ENCODE assay signal across 8 cellular contexts in the genomic region with DNA sequence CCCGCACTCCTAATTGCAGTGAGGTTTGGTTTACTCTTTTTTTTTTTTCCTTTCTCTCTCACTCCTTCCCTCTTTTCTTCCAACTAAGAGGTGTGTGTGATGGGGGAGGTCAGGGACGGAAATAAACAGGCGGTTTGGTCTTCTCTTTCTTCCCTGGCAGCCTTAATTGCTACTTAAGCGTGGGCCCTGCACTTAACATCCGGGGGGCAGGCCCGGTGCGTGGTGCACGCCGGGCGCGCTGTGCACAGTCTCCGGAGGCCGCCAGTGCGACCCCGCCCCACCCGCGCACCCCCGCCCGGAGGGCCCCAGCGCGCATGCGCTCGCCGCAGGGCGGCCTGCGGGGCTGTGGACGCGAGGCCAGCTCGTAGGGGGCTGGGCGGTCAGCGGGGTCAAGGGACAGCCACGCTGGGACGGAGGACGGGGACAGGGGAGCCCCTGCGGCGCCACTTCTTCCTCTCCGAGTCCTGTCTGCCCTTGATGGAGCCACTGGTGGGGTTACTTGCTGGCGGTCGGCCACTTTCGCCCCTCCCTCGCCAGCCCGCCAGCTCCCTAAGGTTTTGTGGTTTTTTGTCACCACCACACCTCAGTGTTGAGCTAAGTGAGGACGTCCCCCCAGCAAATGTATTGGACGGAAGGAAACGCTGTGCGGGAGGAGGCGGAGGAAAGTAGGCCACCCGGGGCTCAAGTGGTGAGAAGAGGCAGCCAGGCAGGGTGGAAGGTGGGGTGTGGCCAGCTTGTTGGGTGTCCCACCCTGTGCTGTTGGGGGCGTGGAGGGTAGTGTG.
A peak's percentile ranks its signal among the peaks of the same experiment; 100 is the strongest.
DNase-seq lines count a peak whose midpoint lies in the region; ATAC-seq, FAIRE-seq and TF ChIP-seq lines count a peak whose summit lies in the region.

No MANE protein-coding gene starts in this region.

- H3K27me3 Mint-ChIP-seq in activated naive CD4-positive, alpha-beta T cell treated with anti-CD3 and anti-CD28 coated beads, Interleukin-2, amount 10 ng/mL, durations not matched to agents 7 days and 5 days = peaks cover 7% of the 10 kb centered on the region

- FAIRE-seq in GM18507 (lab: Jason Lieb, UNC) = no peak

- H3K27ac ChIP-seq in heart right ventricle (peak overlapping the region in 2 of 10 donors; percentile 39 to 86), vagina (peak overlapping the region; percentile 38)

- H3K9me3 Mint-ChIP-seq in activated naive CD4-positive, alpha-beta T cell treated with anti-CD3 and anti-CD28 coated beads, Interleukin-2, amount 10 ng/mL, durations not matched to agents 7 days and 5 days = no peaks in the 10 kb centered on the region

- H3K4me1 Mint-ChIP-seq in activated naive CD4-positive, alpha-beta T cell treated with anti-CD3 and anti-CD28 coated beads, Interleukin-2, amount 10 ng/mL, durations not matched to agents 7 days and 5 days = peaks cover 59% of the 10 kb centered on the region

- H3K4me1 ChIP-seq in heart right ventricle (peaks cover 0 to 16% (median 5%) of the 10 kb centered on the region in 9 donors), vagina (peaks cover 14% of the 10 kb centered on the region)

- WGBS in heart right ventricle, 2 donors = 6 to 10% methylated on average over 47 to 49 of the region's 49 CpGs
- 3 to 10% methylated on average over 27 to 49 of the region's 49 CpGs for WGBS in lower leg skin, 2 donors

- DNase-seq in GM18507 (ENCODE audit: extremely low spot score, insufficient read length, low read depth) = peak; percentile 70
- DNase-seq in HUDEP-2 (lab: John Stamatoyannopoulos, UW; ENCODE audit: unreplicated experiment in 76 of 76) = peak in 75 of 76 experiments; percentile 50 to 97 (median 88)
- DNase-seq in RPMI7951 (ENCODE audit: low read depth) = peak; percentile 32
- DNase-seq in activated naive CD4-positive, alpha-beta T cell treated with anti-CD3 and anti-CD28 coated beads, Interleukin-2, amount 10 ng/mL, durations not matched to agents 7 days and 5 days = peak; percentile 85
- DNase-seq in heart right ventricle = peak; percentile 18 to 70
- peak; percentile 81 for DNase-seq in retina
- DNase-seq in vagina (ENCODE audit: extremely low spot score in 2 of 2) = no peak
- no peak for DNase-seq in lower leg skin (ENCODE audit: low spot score in 2 of 2)

- intact Hi-C loops in heart right ventricle (cut with DNase I) = no loop called here
- intact Hi-C loops in vagina (cut with DNase I) = no loop called here
- intact Hi-C loops in lower leg skin (cut with DNase I; ENCODE audit: low total_unique reads) = no loop called here

- ATAC-seq in heart right ventricle = peak; percentile 66 to 94 (median 76)

- peak overlapping the region; percentile 72 for H3K4me3 Mint-ChIP-seq in activated naive CD4-positive, alpha-beta T cell treated with anti-CD3 and anti-CD28 coated beads, Interleukin-2, amount 10 ng/mL, durations not matched to agents 7 days and 5 days

- CTCF ChIA-PET in activated naive CD4-positive, alpha-beta T cell treated with anti-CD3 and anti-CD28 coated beads, Interleukin-2, amount 10 ng/mL, durations not matched to agents 7 days and 5 days (lab: Charles Lee) = interaction anchor here (0.9 kb wide), 3 partner anchors 31 to 96 kb away, joined by 3 to 5 read pairs (median 4); no protein-coding TSS in a partner anchor

- no peaks in the 10 kb centered on the region for H3K36me3 Mint-ChIP-seq in activated naive CD4-positive, alpha-beta T cell treated with anti-CD3 and anti-CD28 coated beads, Interleukin-2, amount 10 ng/mL, durations not matched to agents 7 days and 5 days

- TF ChIP-seq CTCF in heart right ventricle (IDR thresholded peaks at IDR 0.05) = no peak
- TF ChIP-seq CTCF in vagina (IDR thresholded peaks at IDR 0.05) = no peak
- no peak for TF ChIP-seq CTCF in lower leg skin (IDR thresholded peaks at IDR 0.05)

- TF ChIP-seq POLR2A in vagina (IDR thresholded peaks at IDR 0.05) = no peak
- no peak for TF ChIP-seq POLR2A in lower leg skin (IDR thresholded peaks at IDR 0.05)

- H3K4me3 ChIP-seq in heart right ventricle (peak overlapping the region; percentile 7 to 54 (median 44)), vagina (peak overlapping the region; percentile 43 to 45), lower leg skin (ENCODE audit: low read depth, poor library complexity, severe bottlenecking) (no peak overlapping the region)

- peaks cover 0 to 41% (median 11%) of the 10 kb centered on the region in 7 donors for H3K27me3 ChIP-seq in heart right ventricle
- H3K27me3 ChIP-seq in vagina = no peaks in the 10 kb centered on the region

- H3K9me3 ChIP-seq in heart right ventricle (no peaks in the 10 kb centered on the region), vagina (no peaks in the 10 kb centered on the region)

- H3K27ac Mint-ChIP-seq in activated naive CD4-positive, alpha-beta T cell treated with anti-CD3 and anti-CD28 coated beads, Interleukin-2, amount 10 ng/mL, durations not matched to agents 7 days and 5 days = peak overlapping the region; percentile 97

- H3K36me3 ChIP-seq in heart right ventricle (no peaks in the 10 kb centered on the region), vagina (no peaks in the 10 kb centered on the region)

Comparison
In these comparisons a context has a peak if more than half of its experiments do, and no peak if none do; other contexts are left out.
1. DNase-seq: peak in GM18507 (single experiment), HUDEP-2 (75 of 76), RPMI7951 (single experiment), activated naive CD4-positive, alpha-beta T cell treated with anti-CD3 and anti-CD28 coated beads, Interleukin-2, amount 10 ng/mL, durations not matched to agents 7 days and 5 days (single experiment), heart right ventricle (2 of 2) and retina (single experiment); none in vagina (0 of 2) and lower leg skin (0 of 2).